In genomic region chr6:85402922-85403321, GRCh38 we compare ENCODE assay signal across 13 cellular contexts. TPM values are rescaled to one million over a fixed set of nuclear protein-coding genes. Genes with fewer than 3 reads are reported as not detected.
DNase-seq lines count a peak whose midpoint lies in the region; ATAC-seq and TF ChIP-seq lines count a peak whose summit lies in the region.
"Had no signal": no experiment of that assay in that cellular context is flagged by ENCODE, and none has a peak within 500 bp of the region (broad histone marks: within the 10 kb centered on the region; RNA-seq: fewer than 3 reads in every experiment).

No MANE protein-coding gene starts in this region.

- H4K20me1 ChIP-seq in PC-9 (ENCODE audit: insufficient read depth) = no peaks in the 10 kb centered on the region

- peak overlapping the region; percentile 75 for H3K27ac ChIP-seq in PC-9
- peak overlapping the region; percentile 42 for H3K27ac ChIP-seq in trophoblast cell (ENCODE audit: low read depth, low read length)
- H3K27ac ChIP-seq: C4-2B, prostate gland had no signal

- no peaks in the 10 kb centered on the region for H3K79me2 ChIP-seq in PC-9 (ENCODE audit: low read depth)
- no peaks in the 10 kb centered on the region for H3K79me2 ChIP-seq in trophoblast cell (ENCODE audit: control insufficient read depth, insufficient read depth, low read length, poor library complexity)

- H3K9ac ChIP-seq in trophoblast cell (ENCODE audit: low read length) = no peak overlapping the region

- H3K4me3 ChIP-seq in Caco-2 (ENCODE audit: low read depth, low read length) = no peak overlapping the region
- no peak overlapping the region for H3K4me3 ChIP-seq in PC-9
- no peak overlapping the region for H3K4me3 ChIP-seq in trophoblast cell (ENCODE audit: low read depth, low read length)
- H3K4me3 ChIP-seq: prostate gland had no signal

- CTCF ChIA-PET in Caco-2 (lab: Charles Lee) (interaction anchor here (0.6 kb wide), 1 partner anchor 1854 kb away, joined by 4 read pairs; no protein-coding TSS in a partner anchor), PC-9 (lab: Charles Lee) (interaction anchor here (1.3 kb wide), 1 partner anchor 80 kb away, joined by 3 read pairs; no protein-coding TSS in a partner anchor)

- H3K27ac Mint-ChIP-seq in Caco-2 (ENCODE audit: unreplicated experiment) (peak overlapping the region; percentile 95), endothelial cell (ENCODE audit: unreplicated experiment) (peak overlapping the region; percentile 90)

- BruUV-seq in Caco-2 (replicated peaks; lab: Mats Ljungman, UMichigan) (no TSS peak), PC-9 (replicated peaks; lab: Mats Ljungman, UMichigan) (no TSS peak)

- peak overlapping the region; percentile 27 for H2BK12ac ChIP-seq in trophoblast cell (ENCODE audit: low read length)

- ATAC-seq in HG03095 (IDR thresholded peaks at IDR 0.05; ENCODE audit: unreplicated experiment) = no peak
- ATAC-seq: T-cell had no signal

- no peak for DNase-seq in Caco-2
- no peak for DNase-seq in PC-9
- no peak for DNase-seq in endothelial cell (ENCODE audit: low spot score)
- peak; percentile 39 to 54 for DNase-seq in trophoblast cell
- no peak for DNase-seq in cardiac septum (ENCODE audit: low spot score)
- DNase-seq in stimulated activated CD4-positive, alpha-beta T cell treated with anti-CD3 and anti-CD28 coated beads, Interleukin-15, amount 100 ng/mL, for 24 hours = no peak
- no peak for DNase-seq in G401 (ENCODE audit: low spot score)
- DNase-seq: activated CD4-positive, alpha-beta T cell treated with anti-CD3 and anti-CD28 coated beads, Interleukin-2, amount 50 U/mL, for 1 hour; activated effector memory CD4-positive, alpha-beta T cell treated with Interleukin-2 at 50 U/mL for 16 hours; T-cell had no signal

- H3K4me3 Mint-ChIP-seq in Caco-2 (ENCODE audit: unreplicated experiment) (no peak overlapping the region), endothelial cell (ENCODE audit: unreplicated experiment) (no peak overlapping the region)
- H3K4me3 Mint-ChIP-seq: T-cell had no signal

- H3K14ac ChIP-seq in trophoblast cell (ENCODE audit: low read length) = no peak overlapping the region

- in situ Hi-C loops in G401 (cut with HindIII; ENCODE audit: low sequenced_read_pairs) = no loop called here

- no peak overlapping the region for H3K23ac ChIP-seq in trophoblast cell (ENCODE audit: low read length)

- peaks cover 24% of the 10 kb centered on the region; the same call in 1 of the 2 replicates for H3F3A ChIP-seq in PC-9 (ENCODE audit: insufficient read depth, low read depth)

- peak overlapping the region; percentile 65 for H4K91ac ChIP-seq in trophoblast cell (ENCODE audit: low read depth, low read length)

- H3K9me2 ChIP-seq in PC-9 (ENCODE audit: insufficient read depth) = no peaks in the 10 kb centered on the region

- peaks cover 10% of the 10 kb centered on the region for H3K79me1 ChIP-seq in trophoblast cell (ENCODE audit: low read length)

- no peak overlapping the region for H3K4ac ChIP-seq in trophoblast cell (ENCODE audit: low read depth, low read length)

- peaks cover 11% of the 10 kb centered on the region for H3K9me3 Mint-ChIP-seq in Caco-2 (ENCODE audit: unreplicated experiment)
- H3K9me3 Mint-ChIP-seq in endothelial cell (ENCODE audit: unreplicated experiment) = no peaks in the 10 kb centered on the region
- H3K9me3 Mint-ChIP-seq: T-cell had no signal

- peak overlapping the region; percentile 87 for H2BK120ac ChIP-seq in trophoblast cell (ENCODE audit: insufficient read depth, low read length, poor library complexity)

- peak overlapping the region; percentile 70 for H4K8ac ChIP-seq in trophoblast cell (ENCODE audit: low read depth, low read length)

- H4K12ac ChIP-seq in trophoblast cell (ENCODE audit: low read depth, low read length) = no peak overlapping the region

- no peaks in the 10 kb centered on the region for H3K27me3 ChIP-seq in Caco-2 (replicated peaks; ENCODE audit: control insufficient read depth, insufficient read depth, low read length)
- no peaks in the 10 kb centered on the region for H3K27me3 ChIP-seq in PC-9 (ENCODE audit: insufficient read depth, low read depth)
- no peaks in the 10 kb centered on the region for H3K27me3 ChIP-seq in trophoblast cell (ENCODE audit: insufficient read depth, low read length)

- H2AK5ac ChIP-seq in trophoblast cell (ENCODE audit: low read length) = peak overlapping the region; percentile 22

- TF ChIP-seq CTCF in Caco-2 (IDR thresholded peaks at IDR 0.05; ENCODE audit: insufficient read depth in 1 of 2, low read depth in 1 of 2, low read length in 1 of 2, severe bottlenecking in 1 of 2, unreplicated experiment in 1 of 2) (no peak), PC-9 (conservative IDR thresholded peaks at IDR 0.05) (no peak), endothelial cell (IDR thresholded peaks at IDR 0.05; ENCODE audit: unreplicated experiment) (no peak)

- no peaks in the 10 kb centered on the region for H3K36me3 ChIP-seq in Caco-2 (ENCODE audit: control insufficient read depth, insufficient read depth, low read length)
- H3K36me3 ChIP-seq in PC-9 (ENCODE audit: low read depth) = no peaks in the 10 kb centered on the region
- H3K36me3 ChIP-seq in trophoblast cell (ENCODE audit: control insufficient read depth in 1 of 2, insufficient read depth in 2 of 2, low read length in 2 of 2) = no peaks in the 10 kb centered on the region
- H3K36me3 ChIP-seq: prostate gland had no signal

- H3K4me1 ChIP-seq in Caco-2 (peaks cover 54% of the 10 kb centered on the region), PC-9 (replicated peaks; ENCODE audit: insufficient read depth) (peaks cover 51% of the 10 kb centered on the region), trophoblast cell (ENCODE audit: control insufficient read depth in 1 of 2, insufficient read depth in 2 of 2, low read length in 2 of 2) (peaks cover 21 to 24% of the 10 kb centered on the region in 2 experiments)
- H3K4me1 ChIP-seq: prostate gland had no signal

- intact Hi-C loops in Caco-2 (cut with micrococcal nuclease; ENCODE audit: unreplicated experiment) (no loop called here), PC-9 (cut with micrococcal nuclease; ENCODE audit: unreplicated experiment) (loop anchor here (1.0 kb wide), 1 partner anchor 42 kb away; no protein-coding TSS in a partner anchor), cardiac septum (cut with DNase I) (no loop called here)

- H3K18ac ChIP-seq in trophoblast cell (ENCODE audit: low read length) = no peak overlapping the region

- H3K27me3 Mint-ChIP-seq in Caco-2 (ENCODE audit: insufficient read depth, unreplicated experiment) (no peaks in the 10 kb centered on the region), endothelial cell (ENCODE audit: unreplicated experiment) (peaks cover 5% of the 10 kb centered on the region)
- H3K27me3 Mint-ChIP-seq: T-cell had no signal

- POLR2A ChIA-PET in Caco-2 (lab: Charles Lee) (no interaction called here), PC-9 (lab: Charles Lee; ENCODE audit: unreplicated experiment) (interaction anchor here (0.5 kb wide), 1 partner anchor 51 kb away, joined by 4 read pairs; no protein-coding TSS in a partner anchor)

- H2BK5ac ChIP-seq in trophoblast cell (ENCODE audit: low read depth, low read length, poor library complexity) = peak overlapping the region; percentile 26

- H3K36me3 Mint-ChIP-seq in Caco-2 (ENCODE audit: insufficient read depth, unreplicated experiment) (no peaks in the 10 kb centered on the region), endothelial cell (ENCODE audit: low read depth, unreplicated experiment) (no peaks in the 10 kb centered on the region)
- H3K36me3 Mint-ChIP-seq: T-cell had no signal

- H2AFZ ChIP-seq in PC-9 (0 out of 2 replicates have a peak overlapping the region, but pooled peaks have one; percentile 57), trophoblast cell (ENCODE audit: insufficient read depth, low read length, poor library complexity) (peak overlapping the region; percentile 52)

- no CpG with 5 or more reads among the region's 7 CpGs for WGBS in trophoblast cell (ENCODE audit: extremely low coverage, insufficient coverage, insufficient read length)

- peaks cover 47% of the 10 kb centered on the region for H3K4me1 Mint-ChIP-seq in Caco-2 (ENCODE audit: low read depth, unreplicated experiment)
- H3K4me1 Mint-ChIP-seq in endothelial cell (ENCODE audit: unreplicated experiment) = peaks cover 45% of the 10 kb centered on the region

- peak overlapping the region; percentile 64 for H3K4me2 ChIP-seq in PC-9
- no peak overlapping the region for H3K4me2 ChIP-seq in trophoblast cell (ENCODE audit: low read length)

- H3K9me3 ChIP-seq in Caco-2 (peaks cover 3% of the 10 kb centered on the region; the same call in 1 of the 2 replicates), PC-9 (ENCODE audit: insufficient read depth, low read depth) (no peaks in the 10 kb centered on the region), trophoblast cell (ENCODE audit: insufficient read depth, low read depth, low read length) (no peaks in the 10 kb centered on the region)
- H3K9me3 ChIP-seq: prostate gland had no signal

RNA-seq across cellular contexts. Expression of gene NT5E, which starts 47.0 kb away (rescaled TPM):
- 1.0 and 1.5 TPM in 2 replicates for total RNA-seq in Caco-2 (2022)
- 84.6 and 90.4 TPM in 2 replicates for total RNA-seq in PC-9 (2021)
- 47.1 TPM for total RNA-seq in endothelial cell (ENCODE audit: unreplicated experiment)
- polyA plus RNA-seq in trophoblast cell (2013) = 0.22 and 0.33 TPM in 2 replicates
- total RNA-seq in cardiac septum = 5.9 TPM
- total RNA-seq in G401 (2014; rRNA removed; shearing (Covaris generic)) = 11.0 and 11.5 TPM in 2 replicates

Comparison
In these comparisons a context has a peak if more than half of its experiments do, and no peak if none do; other contexts are left out.
1. DNase-seq: peak in trophoblast cell (2 of 2); none in Caco-2 (0 of 2), PC-9 (0 of 2), endothelial cell (single experiment), cardiac septum (single experiment), stimulated activated CD4-positive, alpha-beta T cell treated with anti-CD3 and anti-CD28 coated beads, Interleukin-15, amount 100 ng/mL, for 24 hours (single experiment) and G401 (single experiment).